ENCODE assay signal across 23 cellular contexts in the genomic region with DNA sequence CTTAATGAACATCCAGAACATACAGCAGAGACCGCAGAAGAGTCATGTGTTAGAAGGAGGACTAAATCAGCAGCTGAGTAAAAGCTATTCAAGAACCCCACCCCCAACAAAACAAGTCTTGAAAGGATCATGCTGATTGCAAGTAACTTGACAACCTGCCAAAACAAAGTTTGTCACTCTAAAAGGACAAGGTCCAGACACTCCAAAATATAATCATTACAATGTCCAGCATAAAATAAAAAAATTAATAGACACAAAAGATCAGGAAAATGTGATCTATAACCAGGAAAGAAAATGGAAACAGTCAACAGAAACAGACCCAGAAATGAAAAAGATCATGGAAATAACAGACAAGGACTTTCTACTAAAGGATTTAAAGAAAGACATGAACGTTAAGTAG.
"Had no signal": no experiment of that assay in that cellular context is flagged by ENCODE, and none has a peak within 500 bp of the region (broad histone marks: within the 10 kb centered on the region; RNA-seq: fewer than 3 reads in every experiment).

No MANE protein-coding gene starts in this region.

- H3K27me3 Mint-ChIP-seq: activated B cell treated with CpG ODN at 0.5 μM for 24 hours; activated CD4-positive, alpha-beta memory T cell treated with anti-CD3 and anti-CD28 coated beads for 36 hours; activated naive CD8-positive, alpha-beta T cell treated with anti-CD3 and anti-CD28 coated beads for 36 hours had no signal

- H3K4me3 ChIP-seq: cardiac muscle cell, hepatocyte, lower lobe of right lung, spleen had no signal

- H3K36me3 ChIP-seq: cardiac muscle cell, lower lobe of right lung, spleen had no signal

- H3K27me3 ChIP-seq: cardiac muscle cell, hepatocyte, spleen had no signal

- H3K4me3 Mint-ChIP-seq: activated B cell treated with CpG ODN at 0.5 μM for 24 hours; activated CD4-positive, alpha-beta memory T cell treated with anti-CD3 and anti-CD28 coated beads for 36 hours; activated naive CD8-positive, alpha-beta T cell treated with anti-CD3 and anti-CD28 coated beads for 36 hours; activated T-helper 1 cell treated with anti-CD3 and anti-CD28 coated beads, Interleukin-12 subunit alpha, Interleukin-12 subunit beta, Interleukin-2, Interleukin-4 antibody, amounts not matched to agents 30 ng/mL and 10 ng/mL and 1 ng/mL, durations not matched to agents 14 hours and 24 hours and 36 hours; nephron; T-helper 2 cell treated with Interferon-gamma antibody and Interleukin-4, amounts not matched to agents 5 μg/mL and 100 μg/mL, for 36 hours had no signal

- H3K4me1 ChIP-seq: lower lobe of right lung, parathyroid adenoma had no signal

- DNase-seq: activated B cell treated with CpG ODN at 0.5 μM for 24 hours; activated CD4-positive, alpha-beta memory T cell treated with anti-CD3 and anti-CD28 coated beads for 36 hours; activated CD4-positive, alpha-beta T cell treated with anti-CD3 and anti-CD28 coated beads for 4 hours; activated naive CD8-positive, alpha-beta T cell treated with anti-CD3 and anti-CD28 coated beads for 36 hours; activated T-cell treated with anti-CD3 and anti-CD28 coated beads for 4 hours; amniotic stem cell; dermis blood vessel endothelial cell; effector memory CD4-positive, alpha-beta T cell; foreskin fibroblast; left cardiac atrium; lower lobe of right lung; midbrain; spleen; stimulated activated CD4-positive, alpha-beta T cell treated with anti-CD3 and anti-CD28 coated beads, Interleukin-4, amount 100 ng/mL, for 4 hours; stimulated activated naive CD4-positive, alpha-beta T cell; trophoblast cell had no signal

- H3K27ac ChIP-seq: cardiac muscle cell, hepatocyte, lower lobe of right lung, parathyroid adenoma, spleen had no signal

- H3K36me3 Mint-ChIP-seq: activated CD4-positive, alpha-beta memory T cell treated with anti-CD3 and anti-CD28 coated beads for 36 hours; activated naive CD8-positive, alpha-beta T cell treated with anti-CD3 and anti-CD28 coated beads for 36 hours had no signal

- H3K9ac ChIP-seq: parathyroid adenoma had no signal

- ATAC-seq: left cardiac atrium, lower lobe of right lung, sciatic nerve had no signal

- H3K27ac Mint-ChIP-seq: activated B cell treated with CpG ODN at 0.5 μM for 24 hours; activated CD4-positive, alpha-beta memory T cell treated with anti-CD3 and anti-CD28 coated beads for 36 hours; activated naive CD8-positive, alpha-beta T cell treated with anti-CD3 and anti-CD28 coated beads for 36 hours; activated T-helper 1 cell treated with anti-CD3 and anti-CD28 coated beads, Interleukin-12 subunit alpha, Interleukin-12 subunit beta, Interleukin-2, Interleukin-4 antibody, amounts not matched to agents 30 ng/mL and 10 ng/mL and 1 ng/mL, durations not matched to agents 14 hours and 24 hours and 36 hours; nephron; T-helper 2 cell treated with Interferon-gamma antibody and Interleukin-4, amounts not matched to agents 5 μg/mL and 100 μg/mL, for 36 hours had no signal

- H3K4me1 Mint-ChIP-seq: activated B cell treated with CpG ODN at 0.5 μM for 24 hours; activated naive CD8-positive, alpha-beta T cell treated with anti-CD3 and anti-CD28 coated beads for 36 hours; nephron had no signal

- H3K9me3 Mint-ChIP-seq: activated T-helper 1 cell treated with anti-CD3 and anti-CD28 coated beads, Interleukin-12 subunit alpha, Interleukin-12 subunit beta, Interleukin-2, Interleukin-4 antibody, amounts not matched to agents 30 ng/mL and 10 ng/mL and 1 ng/mL, durations not matched to agents 14 hours and 24 hours and 36 hours had no signal
